ENCODE assay signal across 1 cellular context in genomic region chr2:74457549-74458131, GRCh38.
TF ChIP-seq lines count a peak whose summit lies in the region.

No MANE protein-coding gene starts in this region.

TF ChIP-seq in K562, 482 proteins besides CTCF, POLR2A, EP300 and RAD21:
- TF ChIP-seq ARNT (IDR thresholded peaks at IDR 0.05) (no peak), ZNF444 (CRISPR knock-in tag; IDR thresholded peaks at IDR 0.05) (no peak), COPS2 (conservative IDR thresholded peaks at IDR 0.05) (no peak), ZBTB11 (CRISPR knock-in tag; IDR thresholded peaks at IDR 0.05) (peak in 1 of 3 experiments; percentile 24; a peak in 1 of 6 replicates), CAMTA2 (CRISPR knock-in tag; conservative IDR thresholded peaks at IDR 0.05) (no peak), FOXA1 (IDR thresholded peaks at IDR 0.05; ENCODE audit: borderline replicate concordance) (no peak), NFYB (IDR thresholded peaks at IDR 0.05; ENCODE audit: extremely low read depth, insufficient read length) (no peak), NRF1 (conservative IDR thresholded peaks at IDR 0.05 in 1 of 2, IDR thresholded peaks at IDR 0.05 in 1 of 2) (no peak), BRD4 (IDR thresholded peaks at IDR 0.05) (no peak), PKNOX1 (IDR thresholded peaks at IDR 0.05) (no peak), ZBTB7A (IDR thresholded peaks at IDR 0.05; ENCODE audit: borderline replicate concordance, control insufficient read depth, low read depth, low read length) (peak; percentile 41; the same call in 1 of the 2 replicates), CTCFL (IDR thresholded peaks at IDR 0.05; ENCODE audit: borderline replicate concordance, insufficient read depth, low read depth, low read length, poor library complexity, severe bottlenecking) (no peak), ZNF79 (CRISPR knock-in tag; IDR thresholded peaks at IDR 0.05; ENCODE audit: low read depth) (no peak), ZNF695 (CRISPR knock-in tag; IDR thresholded peaks at IDR 0.05) (no peak), ZNF77 (CRISPR knock-in tag; IDR thresholded peaks at IDR 0.05) (no peak), CBX5 (IDR thresholded peaks at IDR 0.05; ENCODE audit: borderline replicate concordance, low read depth) (no peak), ZBTB33 (CRISPR knock-in tag; IDR thresholded peaks at IDR 0.05) (peak; percentile 37; the same call in 1 of the 2 replicates), MAFG (tag; conservative IDR thresholded peaks at IDR 0.05) (no peak), ZNF280A (IDR thresholded peaks at IDR 0.05; ENCODE audit: low read depth, partially characterized antibody) (no peak), NONO (IDR thresholded peaks at IDR 0.05; ENCODE audit: low read depth in 2 of 2, low read length in 1 of 2) (0 out of 4 replicates have a peak, but pooled peaks of 1 of the 2 experiments have one; percentile 29), SMARCA4 (IDR thresholded peaks at IDR 0.05) (no peak), CUX1 (CRISPR knock-in tag; IDR thresholded peaks at IDR 0.05) (no peak), L3MBTL2 (IDR thresholded peaks at IDR 0.05) (no peak), SMC3 (conservative IDR thresholded peaks at IDR 0.05; ENCODE audit: insufficient read depth, low read depth, low read length) (no peak), USF2 (CRISPR knock-in tag; IDR thresholded peaks at IDR 0.05) (no peak), TRIM24 (IDR thresholded peaks at IDR 0.05) (no peak), KDM1A (IDR thresholded peaks at IDR 0.05) (no peak), ATF2 (CRISPR knock-in tag; IDR thresholded peaks at IDR 0.05) (no peak), FOXJ2 (tag; IDR thresholded peaks at IDR 0.05) (no peak), MED1 (CRISPR knock-in tag; IDR thresholded peaks at IDR 0.05; ENCODE audit: borderline replicate concordance) (no peak), CXXC5 (CRISPR knock-in tag; IDR thresholded peaks at IDR 0.05) (no peak), MBD1 (CRISPR knock-in tag; IDR thresholded peaks at IDR 0.05) (0 out of 2 replicates have a peak, but pooled peaks have one; percentile 62)
TF ChIP-seq in K562: peak in this region for 5.
